Comparison of ENCODE assay signal across 10 cellular contexts in the genomic region with DNA sequence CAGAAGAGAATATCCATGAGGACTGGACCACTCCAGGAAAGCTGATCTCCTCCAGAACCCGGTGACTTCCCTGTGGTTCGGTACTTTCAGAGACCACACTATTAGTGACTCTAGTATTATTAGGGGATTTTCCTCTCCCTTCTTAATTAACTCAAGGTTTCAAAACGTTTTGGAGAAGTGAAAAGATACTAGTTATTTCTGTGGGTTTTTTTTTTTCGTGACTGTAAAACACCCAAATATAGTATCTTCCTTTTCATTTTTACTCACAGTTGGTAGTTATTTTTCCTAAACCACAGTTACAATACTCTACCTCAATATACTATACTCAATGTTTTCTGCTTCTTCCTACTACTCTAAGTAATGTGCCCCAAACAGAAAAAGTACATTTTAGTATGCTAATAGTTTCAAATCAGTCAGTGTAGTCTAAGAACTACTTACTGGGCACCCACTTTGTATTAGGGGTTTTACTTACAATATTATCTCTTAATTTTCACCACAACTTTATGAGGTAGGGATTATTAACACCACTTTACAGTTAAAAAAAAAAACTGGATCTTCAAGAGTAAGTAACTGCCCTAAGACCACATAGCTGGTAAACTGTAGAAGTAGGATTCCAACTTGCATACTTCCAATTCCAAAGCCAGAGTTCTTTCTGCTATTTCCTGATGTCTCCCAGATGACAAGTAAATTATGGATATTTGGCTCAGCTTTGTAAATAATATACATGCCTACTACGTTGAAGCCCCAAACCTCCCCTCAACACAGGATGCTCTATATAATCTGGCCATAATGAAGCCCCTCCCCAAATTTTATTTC. TPM values are rescaled to one million over a fixed set of nuclear protein-coding genes. Genes with fewer than 3 reads are reported as not detected.
DNase-seq lines count a peak whose midpoint lies in the region; ATAC-seq and TF ChIP-seq lines count a peak whose summit lies in the region.
"Had no signal": no experiment of that assay in that cellular context is flagged by ENCODE, and none has a peak within 500 bp of the region (broad histone marks: within the 10 kb centered on the region; RNA-seq: fewer than 3 reads in every experiment).

No MANE protein-coding gene starts in this region.

- no peak overlapping the region for H3K4me2 ChIP-seq in mesenchymal stem cell (ENCODE audit: low read length, poor library complexity, severe bottlenecking)

- WGBS in mesenchymal stem cell: 0% methylated on average over 1 of the region's 5 CpGs

- H3K4me3 ChIP-seq in mesenchymal stem cell (ENCODE audit: insufficient read depth in 1 of 2, low read depth in 1 of 2, low read length in 2 of 2) (no peak overlapping the region), BE2C (ENCODE audit: low read depth, low read length) (no peak overlapping the region)

- no peak overlapping the region for H2BK15ac ChIP-seq in mesenchymal stem cell (ENCODE audit: low read depth, poor library complexity, severe bottlenecking)

- peak; percentile 10 for DNase-seq in NOMO-1 treated with DMSO at 0.1 percent for 48 hours (lab: John Stamatoyannopoulos, UW; ENCODE audit: unreplicated experiment)
- no peak for DNase-seq in NOMO-1 treated with dmso at 0.1 percent for 144 hours (lab: John Stamatoyannopoulos, UW; ENCODE audit: unreplicated experiment)
- DNase-seq in mesenchymal stem cell: peak; percentile 3
- DNase-seq in NCI-H446 treated with DMSO at 0.1 percent for 48 hours (lab: John Stamatoyannopoulos, UW): no peak
- DNase-seq in C1 segment of cervical spinal cord (lab: John Stamatoyannopoulos, UW): no peak
- DNase-seq in BE2C: no peak
- DNase-seq: 8988T; naive thymus-derived CD4-positive, alpha-beta T cell had no signal

- H2BK120ac ChIP-seq in mesenchymal stem cell (ENCODE audit: low read depth, low read length): no peak overlapping the region

- H3K4me1 ChIP-seq in mesenchymal stem cell (ENCODE audit: control insufficient read depth, insufficient read depth, low read depth, low read length) (no peaks in the 10 kb centered on the region), BE2C (no peaks in the 10 kb centered on the region)

- no peak overlapping the region for H3K4ac ChIP-seq in mesenchymal stem cell (ENCODE audit: low read depth in 1 of 2, low read length in 2 of 2)

- H3K9ac ChIP-seq in mesenchymal stem cell (ENCODE audit: low read length): no peak overlapping the region

- H3K23ac ChIP-seq in mesenchymal stem cell (ENCODE audit: low read length in 2 of 2): no peak overlapping the region

- no peak overlapping the region for H4K91ac ChIP-seq in mesenchymal stem cell (ENCODE audit: low read length)

- no peak for TF ChIP-seq CTCF in BE2C (IDR thresholded peaks at IDR 0.05; ENCODE audit: low read depth, low read length)

- no peak overlapping the region for H4K8ac ChIP-seq in mesenchymal stem cell (ENCODE audit: low read length)

- H3K9me3 ChIP-seq in mesenchymal stem cell (ENCODE audit: control insufficient read depth, low read length): no peaks in the 10 kb centered on the region
- no peaks in the 10 kb centered on the region for H3K9me3 ChIP-seq in BE2C

- no peak overlapping the region for H2AK5ac ChIP-seq in mesenchymal stem cell (ENCODE audit: low read length, severe bottlenecking)

- no peak overlapping the region for H2BK5ac ChIP-seq in mesenchymal stem cell (ENCODE audit: low read depth, low read length, poor library complexity, severe bottlenecking)

- H3K18ac ChIP-seq in mesenchymal stem cell (ENCODE audit: low read depth in 1 of 2, low read length in 2 of 2): no peak overlapping the region

- H3K27ac ChIP-seq in mesenchymal stem cell (ENCODE audit: low read length, poor library complexity, severe bottlenecking): no peak overlapping the region

- ATAC-seq in GM21717 (IDR thresholded peaks at IDR 0.05; ENCODE audit: unreplicated experiment): peak; percentile 43
- ATAC-seq in HG03460 (IDR thresholded peaks at IDR 0.05; ENCODE audit: unreplicated experiment): peak; percentile 52
- ATAC-seq: naive thymus-derived CD4-positive, alpha-beta T cell had no signal

- no peak overlapping the region for H2BK12ac ChIP-seq in mesenchymal stem cell (ENCODE audit: low read length in 2 of 2)

- no peaks in the 10 kb centered on the region for H3K27me3 ChIP-seq in mesenchymal stem cell (ENCODE audit: control insufficient read depth in 1 of 2, insufficient read depth in 1 of 2, low read length in 2 of 2)
- no peaks in the 10 kb centered on the region for H3K27me3 ChIP-seq in BE2C

- H3K79me1 ChIP-seq in mesenchymal stem cell (replicated peaks; ENCODE audit: low read length, poor library complexity, severe bottlenecking): peaks cover 2% of the 10 kb centered on the region

- H3K14ac ChIP-seq in mesenchymal stem cell (ENCODE audit: low read length in 2 of 2): no peak overlapping the region

- H3K36me3 ChIP-seq in mesenchymal stem cell (ENCODE audit: control insufficient read depth in 1 of 2, insufficient read depth in 2 of 2, low read depth in 1 of 2, low read length in 2 of 2) (no peaks in the 10 kb centered on the region), BE2C (no peaks in the 10 kb centered on the region)

- no peak overlapping the region for H2AFZ ChIP-seq in mesenchymal stem cell (ENCODE audit: low read depth, low read length)

RNA-seq across cellular contexts. Expression of a gene that starts 45.0 kb away (rescaled TPM):
- polyA plus RNA-seq in mesenchymal stem cell (2013, experiment 1 of 2): 1.7 TPM
- polyA plus RNA-seq in mesenchymal stem cell (2013, experiment 2 of 2): 1.7 TPM
- polyA plus RNA-seq in BE2C (2012; ENCODE audit: insufficient read depth, insufficient read length, low read depth): 0.29 TPM

Comparison
In these comparisons a context has a peak if more than half of its experiments do, and no peak if none do; other contexts are left out.
1. DNase-seq: peak in NOMO-1 treated with DMSO at 0.1 percent for 48 hours (single experiment) and mesenchymal stem cell (single experiment); none in NOMO-1 treated with dmso at 0.1 percent for 144 hours (single experiment), NCI-H446 treated with DMSO at 0.1 percent for 48 hours (single experiment), C1 segment of cervical spinal cord (0 of 14) and BE2C (single experiment).